Comparison of ENCODE assay signal across 9 cellular contexts in genomic region chr15:45641374-45641778, GRCh38. TPM values are rescaled to one million over a fixed set of nuclear protein-coding genes. Genes with fewer than 3 reads are reported as not detected.
DNase-seq lines count a peak whose midpoint lies in the region; ATAC-seq and TF ChIP-seq lines count a peak whose summit lies in the region.
"Had no signal": no experiment of that assay in that cellular context is flagged by ENCODE, and none has a peak within 500 bp of the region (broad histone marks: within the 10 kb centered on the region; RNA-seq: fewer than 3 reads in every experiment).

No MANE protein-coding gene starts in this region.

- no peak for TF ChIP-seq CTCF in astrocyte of the spinal cord (IDR thresholded peaks at IDR 0.05; ENCODE audit: low read depth, low read length)
- peak in 1 of 2 donors; percentile 12 for TF ChIP-seq CTCF in left lung (IDR thresholded peaks at IDR 0.05)
- TF ChIP-seq CTCF in GM10248 (IDR thresholded peaks at IDR 0.05; ENCODE audit: control extremely low read depth, extremely low read depth, low read depth, missing control alignments), result no peak

- peak overlapping the region; percentile 78 to 96 for H3K27ac ChIP-seq in left lung

- no peaks in the 10 kb centered on the region for H3K27me3 ChIP-seq in left lung

- DNase-seq in activated naive CD8-positive, alpha-beta T cell treated with anti-CD3 and anti-CD28 coated beads, Interleukin-2, amount 50 U/mL, for 24 hours, result no peak
- DNase-seq in activated naive CD8-positive, alpha-beta T cell treated with anti-CD3 and anti-CD28 coated beads for 36 hours, result no peak
- DNase-seq in astrocyte of the spinal cord (ENCODE audit: low read depth, low spot score) (peak; percentile 77), left lung (no peak), GM10248 (ENCODE audit: extremely low spot score) (no peak)
- DNase-seq: naive B cell had no signal

- H3K9me3 Mint-ChIP-seq in activated naive CD8-positive, alpha-beta T cell treated with anti-CD3 and anti-CD28 coated beads, Interleukin-2, amount 50 U/mL, for 24 hours, result no peaks in the 10 kb centered on the region
- peaks cover 6% of the 10 kb centered on the region for H3K9me3 Mint-ChIP-seq in activated naive CD8-positive, alpha-beta T cell treated with anti-CD3 and anti-CD28 coated beads for 36 hours
- H3K9me3 Mint-ChIP-seq: naive B cell had no signal

- peaks cover 42 to 99% of the 10 kb centered on the region in 2 donors for H3K4me1 ChIP-seq in left lung

- H3K27ac Mint-ChIP-seq in activated naive CD8-positive, alpha-beta T cell treated with anti-CD3 and anti-CD28 coated beads, Interleukin-2, amount 50 U/mL, for 24 hours, result peak overlapping the region; percentile 58
- no peak overlapping the region for H3K27ac Mint-ChIP-seq in activated naive CD8-positive, alpha-beta T cell treated with anti-CD3 and anti-CD28 coated beads for 36 hours
- H3K27ac Mint-ChIP-seq: naive B cell had no signal

- no peaks in the 10 kb centered on the region for H3K27me3 Mint-ChIP-seq in activated naive CD8-positive, alpha-beta T cell treated with anti-CD3 and anti-CD28 coated beads, Interleukin-2, amount 50 U/mL, for 24 hours
- H3K27me3 Mint-ChIP-seq in activated naive CD8-positive, alpha-beta T cell treated with anti-CD3 and anti-CD28 coated beads for 36 hours, result no peaks in the 10 kb centered on the region
- H3K27me3 Mint-ChIP-seq: naive B cell had no signal

- peaks cover 36% of the 10 kb centered on the region for H3K36me3 Mint-ChIP-seq in activated naive CD8-positive, alpha-beta T cell treated with anti-CD3 and anti-CD28 coated beads, Interleukin-2, amount 50 U/mL, for 24 hours (ENCODE audit: low read depth)
- H3K36me3 Mint-ChIP-seq in activated naive CD8-positive, alpha-beta T cell treated with anti-CD3 and anti-CD28 coated beads for 36 hours, result peaks cover 51% of the 10 kb centered on the region

- intact Hi-C loops in left lung (cut with DNase I), result no loop called here

- in situ Hi-C loops in astrocyte of the spinal cord (cut with HindIII; ENCODE audit: low sequenced_read_pairs), result no loop called here

- H3K36me3 ChIP-seq in left lung, result no peaks in the 10 kb centered on the region

- peak; percentile 25 for ATAC-seq in activated naive CD8-positive, alpha-beta T cell treated with anti-CD3 and anti-CD28 coated beads, Interleukin-2, amount 50 U/mL, for 24 hours
- peak; percentile 70 for ATAC-seq in left lung
- ATAC-seq in HG02938 (IDR thresholded peaks at IDR 0.05; ENCODE audit: unreplicated experiment), result no peak
- ATAC-seq in HG03442 (IDR thresholded peaks at IDR 0.05; ENCODE audit: unreplicated experiment), result no peak
- ATAC-seq in HG02885 (IDR thresholded peaks at IDR 0.05; ENCODE audit: poor library complexity, unreplicated experiment), result no peak

- no peak overlapping the region for H3K4me3 Mint-ChIP-seq in activated naive CD8-positive, alpha-beta T cell treated with anti-CD3 and anti-CD28 coated beads, Interleukin-2, amount 50 U/mL, for 24 hours
- H3K4me3 Mint-ChIP-seq in activated naive CD8-positive, alpha-beta T cell treated with anti-CD3 and anti-CD28 coated beads for 36 hours, result no peak overlapping the region
- H3K4me3 Mint-ChIP-seq: naive B cell had no signal

- H3K4me3 ChIP-seq in astrocyte of the spinal cord (ENCODE audit: low read depth, low read length), result no peak overlapping the region
- H3K4me3 ChIP-seq in left lung, result no peak overlapping the region

- CTCF ChIA-PET in GM10248 (lab: Yijun Ruan, JAX), result interaction anchor here (1.2 to 3.0 kb wide), 5 partner anchors 12 to 474 kb away, joined by 3 to 9 read pairs (median 5); no protein-coding TSS in a partner anchor

- POLR2A ChIA-PET in GM10248 (lab: Yijun Ruan, JAX), result no interaction called here

- no peaks in the 10 kb centered on the region for H3K9me3 ChIP-seq in left lung

- H3K4me1 Mint-ChIP-seq in activated naive CD8-positive, alpha-beta T cell treated with anti-CD3 and anti-CD28 coated beads, Interleukin-2, amount 50 U/mL, for 24 hours, result peaks cover 94% of the 10 kb centered on the region
- H3K4me1 Mint-ChIP-seq in activated naive CD8-positive, alpha-beta T cell treated with anti-CD3 and anti-CD28 coated beads for 36 hours, result peaks cover 85% of the 10 kb centered on the region

RNA-seq across cellular contexts. Expression of gene SQOR, which starts 6.5 kb away (rescaled TPM):
- total RNA-seq in activated naive CD8-positive, alpha-beta T cell treated with anti-CD3 and anti-CD28 coated beads for 36 hours, result 10 to 100 TPM; 54.6 to 57.0 TPM
- 100 to 1,000 TPM in 1 of 2 donors, 10 to 100 TPM in 1; 79.2 to 116 TPM for total RNA-seq in left lung

RNA-seq across cellular contexts. Expression of gene BLOC1S6, which starts 54.2 kb away (rescaled TPM):
- 10 to 100 TPM; 49.2 to 49.7 TPM for total RNA-seq in activated naive CD8-positive, alpha-beta T cell treated with anti-CD3 and anti-CD28 coated beads for 36 hours
- 10 to 100 TPM; 37.0 to 45.4 TPM for total RNA-seq in left lung

Comparison
In these comparisons a context has a peak if more than half of its experiments do, and no peak if none do; other contexts are left out.
1. ATAC-seq: peak in activated naive CD8-positive, alpha-beta T cell treated with anti-CD3 and anti-CD28 coated beads, Interleukin-2, amount 50 U/mL, for 24 hours (single experiment) and left lung (single experiment); none in HG02938 (single experiment), HG03442 (single experiment) and HG02885 (single experiment).